Comparison of ENCODE assay signal across 1 cellular context in the genomic region with DNA sequence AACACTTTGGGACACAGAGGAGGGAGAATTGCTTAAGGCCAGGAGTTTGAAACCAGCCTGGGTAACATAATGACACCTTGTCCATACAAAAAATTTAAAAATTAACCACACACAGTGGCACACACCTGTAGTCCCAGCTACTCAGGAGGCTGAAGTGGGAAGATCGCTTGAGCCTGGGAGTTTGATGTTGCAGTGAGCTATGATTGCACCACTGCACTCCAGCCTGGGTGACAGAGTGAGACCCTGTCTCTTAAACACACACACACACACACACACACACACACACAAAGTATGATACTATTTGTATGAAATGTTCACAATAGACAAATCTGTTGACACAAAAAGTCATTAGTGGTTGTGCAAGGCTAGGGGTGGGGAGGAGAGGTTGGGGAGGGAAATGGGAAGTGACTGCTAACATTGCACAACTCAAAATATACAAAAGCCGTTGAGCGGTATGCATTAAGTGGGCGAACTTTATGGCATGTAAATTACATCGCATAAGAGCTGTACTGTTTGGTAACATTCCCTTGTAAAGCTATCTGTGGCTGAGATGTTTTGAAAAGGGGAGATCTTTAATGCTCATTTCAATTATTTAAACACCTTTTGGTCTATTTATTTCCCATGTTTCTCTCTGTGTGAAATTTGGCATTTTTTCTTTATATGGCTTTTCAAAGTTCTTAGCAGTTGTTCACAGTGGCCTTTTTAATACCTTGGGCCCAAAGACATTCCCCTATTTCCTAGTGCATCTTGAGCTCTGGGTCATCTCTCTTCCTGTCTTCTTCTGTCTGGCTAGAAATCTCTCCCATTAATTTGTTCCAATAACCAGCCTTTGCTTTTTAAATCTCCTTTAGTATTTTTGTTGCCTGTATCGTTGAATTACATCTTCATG.
TF ChIP-seq lines count a peak whose summit lies in the region.

No MANE protein-coding gene starts in this region.

TF ChIP-seq in SK-N-SH treated with all-trans-retinoic acid at 6 μM for 48 hours, 23 proteins besides CTCF, POLR2A, EP300 and RAD21 (continued from another document):
- no peak for TF ChIP-seq ZNF565 (CRISPR knock-in tag; conservative IDR thresholded peaks at IDR 0.05; ENCODE audit: low read depth)
- no peak for TF ChIP-seq BACH2 (CRISPR knock-in tag; IDR thresholded peaks at IDR 0.05; ENCODE audit: borderline replicate concordance)
- TF ChIP-seq, protein P1, sequence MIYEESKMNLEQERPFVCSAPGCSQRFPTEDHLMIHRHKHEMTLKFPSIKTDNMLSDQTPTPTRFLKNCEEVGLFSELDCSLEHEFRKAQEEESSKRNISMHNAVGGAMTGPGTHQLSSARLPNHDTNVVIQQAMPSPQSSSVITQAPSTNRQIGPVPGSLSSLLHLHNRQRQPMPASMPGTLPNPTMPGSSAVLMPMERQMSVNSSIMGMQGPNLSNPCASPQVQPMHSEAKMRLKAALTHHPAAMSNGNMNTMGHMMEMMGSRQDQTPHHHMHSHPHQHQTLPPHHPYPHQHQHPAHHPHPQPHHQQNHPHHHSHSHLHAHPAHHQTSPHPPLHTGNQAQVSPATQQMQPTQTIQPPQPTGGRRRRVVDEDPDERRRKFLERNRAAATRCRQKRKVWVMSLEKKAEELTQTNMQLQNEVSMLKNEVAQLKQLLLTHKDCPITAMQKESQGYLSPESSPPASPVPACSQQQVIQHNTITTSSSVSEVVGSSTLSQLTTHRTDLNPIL (CRISPR knock-in tag; IDR thresholded peaks at IDR 0.05; ENCODE audit: low read depth) = no peak
- no peak for TF ChIP-seq TCF4 (CRISPR knock-in tag; IDR thresholded peaks at IDR 0.05; ENCODE audit: borderline replicate concordance)
- no peak for TF ChIP-seq PPARA (CRISPR knock-in tag; IDR thresholded peaks at IDR 0.05; ENCODE audit: borderline replicate concordance)
- no peak for TF ChIP-seq ESRRG (CRISPR knock-in tag; IDR thresholded peaks at IDR 0.05)
- TF ChIP-seq, protein P2, sequence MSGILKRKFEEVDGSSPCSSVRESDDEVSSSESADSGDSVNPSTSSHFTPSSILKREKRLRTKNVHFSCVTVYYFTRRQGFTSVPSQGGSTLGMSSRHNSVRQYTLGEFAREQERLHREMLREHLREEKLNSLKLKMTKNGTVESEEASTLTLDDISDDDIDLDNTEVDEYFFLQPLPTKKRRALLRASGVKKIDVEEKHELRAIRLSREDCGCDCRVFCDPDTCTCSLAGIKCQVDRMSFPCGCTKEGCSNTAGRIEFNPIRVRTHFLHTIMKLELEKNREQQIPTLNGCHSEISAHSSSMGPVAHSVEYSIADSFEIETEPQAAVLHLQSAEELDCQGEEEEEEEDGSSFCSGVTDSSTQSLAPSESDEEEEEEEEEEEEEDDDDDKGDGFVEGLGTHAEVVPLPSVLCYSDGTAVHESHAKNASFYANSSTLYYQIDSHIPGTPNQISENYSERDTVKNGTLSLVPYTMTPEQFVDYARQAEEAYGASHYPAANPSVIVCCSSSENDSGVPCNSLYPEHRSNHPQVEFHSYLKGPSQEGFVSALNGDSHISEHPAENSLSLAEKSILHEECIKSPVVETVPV (CRISPR knock-in tag; IDR thresholded peaks at IDR 0.05) = no peak
